Comparison of ENCODE assay signal across 8 cellular contexts in genomic region chr11:1763336-1763795, GRCh38. TPM values are rescaled to one million over a fixed set of nuclear protein-coding genes. Genes with fewer than 3 reads are reported as not detected.
DNase-seq lines count a peak whose midpoint lies in the region; ATAC-seq, FAIRE-seq and TF ChIP-seq lines count a peak whose summit lies in the region.

No MANE protein-coding gene starts in this region.

- H3K4me3 ChIP-seq in bronchial epithelial cell (ENCODE audit: low read depth, low read length) (peak overlapping the region; percentile 94), mucosa of rectum (ENCODE audit: low read length in 2 of 2) (peak overlapping the region; percentile 84 to 85)

- H3K9ac ChIP-seq in mucosa of rectum (ENCODE audit: low read depth in 1 of 2, low read length in 2 of 2): peak overlapping the region; percentile 92 to 95

- no peak for TF ChIP-seq CTCF in bronchial epithelial cell (IDR thresholded peaks at IDR 0.05; ENCODE audit: insufficient read depth, low read length, severe bottlenecking)

- no peak overlapping the region for H3K27ac Mint-ChIP-seq in activated T-cell treated with anti-CD3 and anti-CD28 coated beads, Interleukin-2, amount 50 U/mL, for 72 hours

- H3K36me3 Mint-ChIP-seq in activated T-cell treated with anti-CD3 and anti-CD28 coated beads, Interleukin-2, amount 50 U/mL, for 72 hours (ENCODE audit: insufficient read depth in 2 of 2): no peaks in the 10 kb centered on the region

- peaks cover 35% of the 10 kb centered on the region for H3K4me1 Mint-ChIP-seq in activated T-cell treated with anti-CD3 and anti-CD28 coated beads, Interleukin-2, amount 50 U/mL, for 72 hours (ENCODE audit: low read depth)

- FAIRE-seq in bronchial epithelial cell (lab: Jason Lieb, UNC): no peak

- no peaks in the 10 kb centered on the region for H3K27me3 ChIP-seq in bronchial epithelial cell (ENCODE audit: control insufficient read depth, insufficient read depth, low read length)
- no peaks in the 10 kb centered on the region for H3K27me3 ChIP-seq in mucosa of rectum (ENCODE audit: control insufficient read depth in 2 of 2, insufficient read depth in 2 of 2, low read length in 2 of 2)

- H3K36me3 ChIP-seq in bronchial epithelial cell (ENCODE audit: control insufficient read depth, insufficient read depth, low read length) (peaks cover 35% of the 10 kb centered on the region), mucosa of rectum (ENCODE audit: control insufficient read depth in 2 of 2, insufficient read depth in 2 of 2, low read length in 2 of 2) (peaks cover 19 to 27% of the 10 kb centered on the region in 2 donors)

- peaks cover 31 to 41% of the 10 kb centered on the region in 2 donors for H3K4me1 ChIP-seq in mucosa of rectum (ENCODE audit: control insufficient read depth in 2 of 2, insufficient read depth in 2 of 2, low read length in 2 of 2)

- ATAC-seq in activated T-cell treated with anti-CD3 and anti-CD28 coated beads, Interleukin-2, amount 50 U/mL, for 72 hours (replicated peaks in 1 of 2): peak; percentile 35 to 51
- ATAC-seq in HG03571 (IDR thresholded peaks at IDR 0.05; ENCODE audit: unreplicated experiment) (peak; percentile 18), GM21367 (IDR thresholded peaks at IDR 0.05; ENCODE audit: unreplicated experiment) (no peak)

- H3K27me3 Mint-ChIP-seq in activated T-cell treated with anti-CD3 and anti-CD28 coated beads, Interleukin-2, amount 50 U/mL, for 72 hours (ENCODE audit: low read depth): no peaks in the 10 kb centered on the region

- H3K4me3 Mint-ChIP-seq in activated T-cell treated with anti-CD3 and anti-CD28 coated beads, Interleukin-2, amount 50 U/mL, for 72 hours: peak overlapping the region; percentile 62 to 69

- peak overlapping the region; percentile 97 to 98 for H3K27ac ChIP-seq in mucosa of rectum (ENCODE audit: low read depth in 2 of 2, low read length in 2 of 2)

- no peaks in the 10 kb centered on the region for H3K9me3 ChIP-seq in mucosa of rectum (ENCODE audit: control insufficient read depth in 2 of 2, low read length in 2 of 2)

- no peaks in the 10 kb centered on the region for H3K9me3 Mint-ChIP-seq in activated T-cell treated with anti-CD3 and anti-CD28 coated beads, Interleukin-2, amount 50 U/mL, for 72 hours

- DNase-seq in activated T-cell treated with anti-CD3 and anti-CD28 coated beads, Interleukin-2, amount 50 U/mL, for 72 hours: peak in 1 of 2 donors; percentile 36
- no peak for DNase-seq in activated T-cell treated with anti-CD3 and anti-CD28 coated beads, Interleukin-2, amount 50 U/mL, for 1 hour
- DNase-seq in bronchial epithelial cell (ENCODE audit: low read depth) (no peak), NCI-H1092 (lab: John Stamatoyannopoulos, UW) (no peak), DMS 273 treated with DMSO at 0.1 percent for 48 hours (lab: John Stamatoyannopoulos, UW) (no peak)

RNA-seq across cellular contexts. Expression of gene CTSD, which starts 0.4 kb away (rescaled TPM):
- 10 to 100 TPM; 56.2 to 66.9 TPM for total RNA-seq in activated T-cell treated with anti-CD3 and anti-CD28 coated beads, Interleukin-2, amount 50 U/mL, for 72 hours
- 214 and 389 TPM in 2 replicates for total RNA-seq in bronchial epithelial cell

RNA-seq across cellular contexts. Expression of gene IFITM10, which starts 13.0 kb away (rescaled TPM):
- 1 to 10 TPM in 1 of 2 donors, under 1 TPM in 1; 0.91 to 1.5 TPM for total RNA-seq in activated T-cell treated with anti-CD3 and anti-CD28 coated beads, Interleukin-2, amount 50 U/mL, for 72 hours
- 1.3 and 2.4 TPM in 2 replicates for total RNA-seq in bronchial epithelial cell
